Comparison of ENCODE assay signal across 23 cellular contexts in genomic region chr14:84575681-84576080, GRCh38.
"Had no signal": no experiment of that assay in that cellular context is flagged by ENCODE, and none has a peak within 500 bp of the region (broad histone marks: within the 10 kb centered on the region; RNA-seq: fewer than 3 reads in every experiment).

No MANE protein-coding gene starts in this region.

- H3K9me3 ChIP-seq: left lung, lower lobe of right lung, ovary, right atrium auricular region, right lobe of liver, tibial nerve, uterus had no signal

- H3K27me3 ChIP-seq: left lung, ovary, right atrium auricular region, right lobe of liver, tibial nerve, uterus had no signal

- H3K4me3 ChIP-seq: left lung, lower lobe of right lung, mucosa of descending colon, ovary, right atrium auricular region, right lobe of liver, smooth muscle cell, tibial nerve, uterus had no signal

- H3K4me1 ChIP-seq: left lung, lower lobe of right lung, right atrium auricular region, right lobe of liver, tibial nerve, uterus had no signal

- H3K27ac ChIP-seq: left lung, lower lobe of right lung, ovary, right atrium auricular region, right lobe of liver, tibial nerve, uterus had no signal

- DNase-seq: hypothalamus; immature natural killer cell; kidney; left colon; left lung; lower lobe of right lung; mammary epithelial cell; mesenchymal stem cell; mucosa of descending colon; naive thymus-derived CD4-positive, alpha-beta T cell; ovary; right lobe of liver; stimulated activated CD4-positive, alpha-beta T cell treated with anti-CD3 and anti-CD28 coated beads, Interleukin-1b, Interleukin-23, amount 100 ng/mL, for 48 hours; stimulated activated CD4-positive, alpha-beta T cell treated with anti-CD3 and anti-CD28 coated beads, Interleukin-2, amount 100 ng/mL, for 48 hours; stimulated activated CD4-positive, alpha-beta T cell treated with anti-CD3 and anti-CD28 coated beads, Interleukin-4, amount 100 ng/mL, for 4 hours; stimulated activated CD8-positive, alpha-beta memory T cell treated with anti-CD3 and anti-CD28 coated beads, Interleukin-4, amount 100 ng/mL, for 48 hours; stimulated activated naive CD4-positive, alpha-beta T cell treated with Interleukin-2 at 50 U/mL for 16 hours; stimulated activated naive CD8-positive, alpha-beta T cell treated with anti-CD3 and anti-CD28 coated beads, Interleukin-15, amount 100 ng/mL, for 72 hours; substantia nigra; uterus had no signal

- H3K4me2 ChIP-seq: smooth muscle cell had no signal

- H3K36me3 ChIP-seq: left lung, lower lobe of right lung, ovary, right atrium auricular region, right lobe of liver, tibial nerve, uterus had no signal
